19 cellular contexts compared by ENCODE assay signal in genomic region chr22:28937206-28938025, GRCh38.
"Had no signal": no experiment of that assay in that cellular context is flagged by ENCODE, and none has a peak within 500 bp of the region (broad histone marks: within the 10 kb centered on the region; RNA-seq: fewer than 3 reads in every experiment).

No MANE protein-coding gene starts in this region.

- H2AFZ ChIP-seq: hepatocyte had no signal

- H3K4me1 Mint-ChIP-seq: memory B cell had no signal

- H3K27ac ChIP-seq: esophagus squamous epithelium, hepatocyte, left ventricle myocardium inferior, lower lobe of right lung, neutrophil, right atrium auricular region, suprapubic skin had no signal

- H3K27me3 ChIP-seq: esophagus squamous epithelium, hepatocyte, right atrium auricular region, suprapubic skin, tibial nerve had no signal

- H3K36me3 ChIP-seq: esophagus squamous epithelium, left ventricle myocardium inferior, lower lobe of right lung, neutrophil, right atrium auricular region, suprapubic skin, tibial nerve had no signal

- H3K9me3 ChIP-seq: esophagus squamous epithelium, left ventricle myocardium inferior, lower lobe of right lung, neutrophil, right atrium auricular region, suprapubic skin, tibial nerve had no signal

- H3K4me2 ChIP-seq: hepatocyte had no signal

- H3K4me3 Mint-ChIP-seq: memory B cell; natural killer cell treated with Interleukin-12 subunit alpha and Interleukin-12 subunit beta and Interleukin-15 and Interleukin-18, amount 100 ng/mL, for 72 hours had no signal

- H3K27ac Mint-ChIP-seq: memory B cell; natural killer cell treated with Interleukin-12 subunit alpha and Interleukin-12 subunit beta and Interleukin-15 and Interleukin-18, amount 100 ng/mL, for 72 hours had no signal

- DNase-seq: effector memory CD4-positive, alpha-beta T cell; esophagus squamous epithelium; foreskin fibroblast; head of caudate nucleus; kidney; left cardiac atrium; left ventricle myocardium inferior; lower lobe of right lung; midbrain; stimulated activated CD4-positive, alpha-beta T cell treated with anti-CD3 and anti-CD28 coated beads, Interleukin-2, amount 100 ng/mL, for 48 hours; stimulated activated naive CD4-positive, alpha-beta T cell treated with Interleukin-2 at 50 U/mL for 16 hours had no signal

- ATAC-seq: left cardiac atrium; natural killer cell treated with Interleukin-12 subunit alpha and Interleukin-12 subunit beta and Interleukin-15 and Interleukin-18, amount 100 ng/mL, for 72 hours had no signal

- H3K4me1 ChIP-seq: left ventricle myocardium inferior, suprapubic skin had no signal

- FAIRE-seq: kidney, small intestine had no signal

- H3K9me3 Mint-ChIP-seq: memory B cell; natural killer cell treated with Interleukin-12 subunit alpha and Interleukin-12 subunit beta and Interleukin-15 and Interleukin-18, amount 100 ng/mL, for 72 hours had no signal

- H3K4me3 ChIP-seq: esophagus squamous epithelium, hepatocyte, left ventricle myocardium inferior, lower lobe of right lung, right atrium auricular region, suprapubic skin, tibial nerve had no signal

- H3K36me3 Mint-ChIP-seq: memory B cell; natural killer cell treated with Interleukin-12 subunit alpha and Interleukin-12 subunit beta and Interleukin-15 and Interleukin-18, amount 100 ng/mL, for 72 hours had no signal
